In genomic region chr10:9045311-9045710, GRCh38 we compare ENCODE assay signal across 36 cellular contexts.
"Had no signal": no experiment of that assay in that cellular context is flagged by ENCODE, and none has a peak within 500 bp of the region (broad histone marks: within the 10 kb centered on the region; RNA-seq: fewer than 3 reads in every experiment).

No MANE protein-coding gene starts in this region.

- H3K4me3 Mint-ChIP-seq: activated CD4-positive, alpha-beta memory T cell treated with anti-CD3 and anti-CD28 coated beads, Interleukin-2, amount 10 ng/mL, durations not matched to agents 7 days and 5 days; activated CD4-positive, alpha-beta T cell treated with anti-CD3 and anti-CD28 coated beads for 36 hours; activated CD4-positive, alpha-beta T cell treated with anti-CD3 and anti-CD28 coated beads, Interleukin-2, amount 10 ng/mL, durations not matched to agents 7 days and 5 days; activated CD8-positive, alpha-beta memory T cell treated with anti-CD3 and anti-CD28 coated beads, Interleukin-2, amount 10 ng/mL, durations not matched to agents 7 days and 5 days; activated CD8-positive, alpha-beta T cell treated with anti-CD3 and anti-CD28 coated beads, Interleukin-2, amount 10 ng/mL, durations not matched to agents 7 days and 5 days; activated naive CD4-positive, alpha-beta T cell treated with anti-CD3 and anti-CD28 coated beads, Interleukin-2, amount 10 ng/mL, durations not matched to agents 7 days and 5 days; activated naive CD8-positive, alpha-beta T cell treated with anti-CD3 and anti-CD28 coated beads for 36 hours; activated T-cell treated with anti-CD3 and anti-CD28 coated beads, Interleukin-2, amount 50 U/mL, for 24 hours; brain; central memory CD8-positive, alpha-beta T cell; T-helper 1 cell treated with Interleukin-12 subunit alpha and Interleukin-12 subunit beta and Interleukin-4 antibody, amounts not matched to agents 30 μg/mL and 1 μg/mL, for 36 hours; T-helper 2 cell treated with Interferon-gamma antibody and Interleukin-4, amounts not matched to agents 5 μg/mL and 100 μg/mL, for 36 hours had no signal

- H3K27me3 Mint-ChIP-seq: activated CD4-positive, alpha-beta memory T cell treated with anti-CD3 and anti-CD28 coated beads, Interleukin-2, amount 10 ng/mL, durations not matched to agents 7 days and 5 days; activated CD4-positive, alpha-beta T cell treated with anti-CD3 and anti-CD28 coated beads, Interleukin-2, amount 10 ng/mL, durations not matched to agents 7 days and 5 days; activated CD8-positive, alpha-beta memory T cell treated with anti-CD3 and anti-CD28 coated beads, Interleukin-2, amount 10 ng/mL, durations not matched to agents 7 days and 5 days; activated naive CD8-positive, alpha-beta T cell treated with anti-CD3 and anti-CD28 coated beads for 36 hours; activated T-cell treated with anti-CD3 and anti-CD28 coated beads, Interleukin-2, amount 50 U/mL, for 24 hours; brain had no signal

- H3K27ac Mint-ChIP-seq: activated CD4-positive, alpha-beta memory T cell treated with anti-CD3 and anti-CD28 coated beads, Interleukin-2, amount 10 ng/mL, durations not matched to agents 7 days and 5 days; activated CD4-positive, alpha-beta T cell treated with anti-CD3 and anti-CD28 coated beads for 36 hours; activated CD4-positive, alpha-beta T cell treated with anti-CD3 and anti-CD28 coated beads, Interleukin-2, amount 10 ng/mL, durations not matched to agents 7 days and 5 days; activated CD8-positive, alpha-beta memory T cell treated with anti-CD3 and anti-CD28 coated beads, Interleukin-2, amount 10 ng/mL, durations not matched to agents 7 days and 5 days; activated CD8-positive, alpha-beta T cell treated with anti-CD3 and anti-CD28 coated beads, Interleukin-2, amount 10 ng/mL, durations not matched to agents 7 days and 5 days; activated naive CD4-positive, alpha-beta T cell treated with anti-CD3 and anti-CD28 coated beads, Interleukin-2, amount 10 ng/mL, durations not matched to agents 7 days and 5 days; activated naive CD4-positive, alpha-beta T cell treated with anti-CD3 and anti-CD28 coated beads, Interleukin-2, amount 50 U/mL, for 72 hours; activated naive CD8-positive, alpha-beta T cell treated with anti-CD3 and anti-CD28 coated beads for 36 hours; activated T-cell treated with anti-CD3 and anti-CD28 coated beads, Interleukin-2, amount 50 U/mL, for 24 hours; activated T-helper 2 cell treated with anti-CD3 and anti-CD28 coated beads, Interferon-gamma antibody, Interleukin-2, Interleukin-4, amounts not matched to agents 10 μg/mL and 5 μg/mL and 100 μg/mL, durations not matched to agents 14 hours and 24 hours and 36 hours; brain; T-helper 1 cell treated with Interleukin-12 subunit alpha and Interleukin-12 subunit beta and Interleukin-4 antibody, amounts not matched to agents 30 μg/mL and 1 μg/mL, for 36 hours; T-helper 2 cell treated with Interferon-gamma antibody and Interleukin-4, amounts not matched to agents 5 μg/mL and 100 μg/mL, for 36 hours had no signal

- H3K36me3 Mint-ChIP-seq: activated CD8-positive, alpha-beta memory T cell treated with anti-CD3 and anti-CD28 coated beads, Interleukin-2, amount 10 ng/mL, durations not matched to agents 7 days and 5 days; activated naive CD4-positive, alpha-beta T cell treated with anti-CD3 and anti-CD28 coated beads, Interleukin-2, amount 10 ng/mL, durations not matched to agents 7 days and 5 days; brain had no signal

- H3K4me3 ChIP-seq: adrenal gland, ascending aorta, cardiac muscle cell had no signal

- H3K36me3 ChIP-seq: adrenal gland, ascending aorta, cardiac muscle cell had no signal

- H3K27me3 ChIP-seq: adrenal gland, ascending aorta, cardiac muscle cell had no signal

- H3K4me1 Mint-ChIP-seq: activated CD4-positive, alpha-beta memory T cell treated with anti-CD3 and anti-CD28 coated beads, Interleukin-2, amount 10 ng/mL, durations not matched to agents 7 days and 5 days; activated CD4-positive, alpha-beta T cell treated with anti-CD3 and anti-CD28 coated beads, Interleukin-2, amount 10 ng/mL, durations not matched to agents 7 days and 5 days; activated CD8-positive, alpha-beta memory T cell treated with anti-CD3 and anti-CD28 coated beads, Interleukin-2, amount 10 ng/mL, durations not matched to agents 7 days and 5 days; activated naive CD4-positive, alpha-beta T cell treated with anti-CD3 and anti-CD28 coated beads, Interleukin-2, amount 10 ng/mL, durations not matched to agents 7 days and 5 days; brain; central memory CD8-positive, alpha-beta T cell had no signal

- ATAC-seq: activated CD4-positive, alpha-beta T cell treated with anti-CD3 and anti-CD28 coated beads for 36 hours; activated CD4-positive, CD25-positive, alpha-beta regulatory T cell treated with anti-CD3 and anti-CD28 coated beads, Interleukin-2, amount 50 U/mL, for 24 hours; activated CD8-positive, alpha-beta memory T cell treated with anti-CD3 and anti-CD28 coated beads, Interleukin-2, amount 10 ng/mL, durations not matched to agents 7 days and 5 days; activated CD8-positive, alpha-beta T cell treated with anti-CD3 and anti-CD28 coated beads, Interleukin-2, amount 10 ng/mL, durations not matched to agents 7 days and 5 days; activated naive CD4-positive, alpha-beta T cell treated with anti-CD3 and anti-CD28 coated beads, Interleukin-2, amount 50 U/mL, for 72 hours had no signal

- H3K9me3 Mint-ChIP-seq: central memory CD8-positive, alpha-beta T cell had no signal

- H3K9me3 ChIP-seq: adrenal gland, ascending aorta had no signal

- H3K27ac ChIP-seq: adrenal gland, ascending aorta, cardiac muscle cell, VCaP had no signal

- H3K4me1 ChIP-seq: adrenal gland, ascending aorta had no signal

- DNase-seq: activated CD4-positive, alpha-beta memory T cell treated with anti-CD3 and anti-CD28 coated beads, Interleukin-2, amount 10 ng/mL, durations not matched to agents 7 days and 5 days; activated CD4-positive, alpha-beta T cell treated with anti-CD3 and anti-CD28 coated beads for 1 hour; activated CD4-positive, alpha-beta T cell treated with anti-CD3 and anti-CD28 coated beads for 36 hours; activated CD4-positive, alpha-beta T cell treated with anti-CD3 and anti-CD28 coated beads for 48 hours; activated CD4-positive, alpha-beta T cell treated with anti-CD3 and anti-CD28 coated beads, Interleukin-2, amount 10 ng/mL, durations not matched to agents 7 days and 5 days; activated CD4-positive, alpha-beta T cell treated with anti-CD3 and anti-CD28 coated beads, Interleukin-2, amount 50 U/mL, for 48 hours; activated CD4-positive, CD25-positive, alpha-beta regulatory T cell; activated CD8-positive, alpha-beta memory T cell treated with anti-CD3 and anti-CD28 coated beads for 24 hours; activated CD8-positive, alpha-beta memory T cell treated with anti-CD3 and anti-CD28 coated beads, Interleukin-2, amount 10 ng/mL, durations not matched to agents 7 days and 5 days; activated CD8-positive, alpha-beta memory T cell treated with anti-CD3 and anti-CD28 coated beads, Interleukin-2, amount 50 U/mL, for 48 hours; activated CD8-positive, alpha-beta T cell treated with anti-CD3 and anti-CD28 coated beads, Interleukin-2, amount 10 ng/mL, durations not matched to agents 7 days and 5 days; activated effector memory CD4-positive, alpha-beta T cell treated with Interleukin-2 at 50 U/mL for 16 hours; activated gamma-delta T cell; activated naive CD4-positive, alpha-beta T cell treated with anti-CD3 and anti-CD28 coated beads, Interleukin-2, amount 10 ng/mL, durations not matched to agents 7 days and 5 days; activated naive CD4-positive, alpha-beta T cell treated with Interleukin-2 at 50 U/mL for 16 hours; activated naive CD8-positive, alpha-beta T cell treated with anti-CD3 and anti-CD28 coated beads for 36 hours; activated T-cell treated with anti-CD3 and anti-CD28 coated beads, Interleukin-2, amount 50 U/mL, for 24 hours; activated T-cell treated with anti-CD3 and anti-CD28 coated beads, Interleukin-2, amount 50 U/mL, for 48 hours; amygdala; anterior cingulate cortex; caudate nucleus; cerebellar nuclear complex; T-helper 1 cell; T-helper 2 cell; T-helper 9 cell had no signal
